Comparison of ENCODE assay signal across 8 cellular contexts in the genomic region with DNA sequence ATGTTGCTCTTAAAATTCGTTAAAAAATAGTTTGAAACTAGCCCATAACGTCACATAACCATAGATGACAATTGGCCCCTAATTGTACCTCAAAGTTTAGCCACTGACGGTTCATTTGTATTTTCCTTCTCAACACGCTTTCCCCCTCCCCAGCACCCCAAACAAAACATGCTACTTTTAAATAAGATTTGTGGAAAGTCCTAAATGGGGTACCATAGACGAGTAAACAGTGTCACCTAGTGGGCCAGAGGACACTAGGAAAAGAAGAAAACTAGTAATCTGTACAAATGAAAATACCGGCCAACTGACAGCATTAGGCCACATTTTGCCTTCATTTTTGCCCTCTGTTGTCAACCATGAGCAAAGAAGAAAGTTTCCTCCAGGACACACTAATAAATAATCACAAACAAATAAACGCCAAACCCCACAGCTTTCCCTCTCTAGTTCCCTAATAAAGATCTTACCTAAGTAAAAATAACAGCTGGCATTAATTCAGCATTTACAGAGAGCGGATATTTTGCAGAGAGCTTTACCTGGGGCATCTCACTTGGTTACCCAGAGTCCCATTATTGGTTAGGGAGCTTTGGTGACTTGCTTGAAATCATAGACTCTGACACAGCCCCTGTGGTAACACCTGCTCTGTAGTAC.
DNase-seq lines count a peak whose midpoint lies in the region; ATAC-seq and TF ChIP-seq lines count a peak whose summit lies in the region.

No MANE protein-coding gene starts in this region.

- CTCF ChIA-PET in PC-9 (lab: Charles Lee), result interaction anchor here (0.5 to 0.6 kb wide), 3 partner anchors 63 to 1648 kb away, joined by 3 to 8 read pairs (median 6); no protein-coding TSS in a partner anchor

- no peaks in the 10 kb centered on the region for H3K9me2 ChIP-seq in PC-9 (ENCODE audit: insufficient read depth)

- ATAC-seq in foreskin keratinocyte, result peak; percentile 4
- no peak for ATAC-seq in stimulated activated naive CD8-positive, alpha-beta T cell treated with anti-CD3 and anti-CD28 coated beads, Interleukin-15, Interleukin-2, amounts not matched to agents 100 U/mL and 50 U/mL, for 24 hours

- H3F3A ChIP-seq in PC-9 (ENCODE audit: insufficient read depth, low read depth), result peaks cover 19% of the 10 kb centered on the region

- no peaks in the 10 kb centered on the region for H3K79me2 ChIP-seq in PC-9 (ENCODE audit: low read depth)

- peak overlapping the region; percentile 68 for H3K27ac ChIP-seq in PC-9
- peak overlapping the region; percentile 93 for H3K27ac ChIP-seq in foreskin keratinocyte
- no peak overlapping the region for H3K27ac ChIP-seq in spleen

- no peaks in the 10 kb centered on the region for H4K20me1 ChIP-seq in PC-9 (ENCODE audit: insufficient read depth)

- H3K4me3 ChIP-seq in BE2C (ENCODE audit: low read depth, low read length), result no peak overlapping the region
- H3K4me3 ChIP-seq in Jurkat, Clone E6-1 (ENCODE audit: low read length), result no peak overlapping the region
- no peak overlapping the region for H3K4me3 ChIP-seq in PC-9
- H3K4me3 ChIP-seq in spleen, result no peak overlapping the region

- no TSS peak for BruUV-seq in PC-9 (replicated peaks; lab: Mats Ljungman, UMichigan)

- H3K4me1 ChIP-seq in BE2C (no peaks in the 10 kb centered on the region), PC-9 (replicated peaks; ENCODE audit: insufficient read depth) (peaks cover 14% of the 10 kb centered on the region), foreskin keratinocyte (peaks cover 35% of the 10 kb centered on the region), spleen (no peaks in the 10 kb centered on the region)

- no peak overlapping the region for H2AFZ ChIP-seq in PC-9

- DNase-seq in BE2C (peak; percentile 18), PC-9 (peak in 1 of 2 experiments; percentile 62), foreskin keratinocyte (peak in 1 of 2 donors; percentile 70), NCI-H1930 (lab: John Stamatoyannopoulos, UW) (no peak), spleen (no peak), NOMO-1 (lab: John Stamatoyannopoulos, UW; ENCODE audit: unreplicated experiment in 2 of 2) (no peak)
- peak; percentile 16 for DNase-seq in Jurkat, Clone E6-1 (ENCODE audit: low read depth, low spot score)
- no peak for DNase-seq in stimulated activated naive CD8-positive, alpha-beta T cell treated with anti-CD3 and anti-CD28 coated beads, Interleukin-15, Interleukin-2, amounts not matched to agents 100 U/mL and 50 U/mL, for 24 hours

- peak overlapping the region; percentile 15 for H3K4me2 ChIP-seq in PC-9

- TF ChIP-seq CTCF in BE2C (IDR thresholded peaks at IDR 0.05; ENCODE audit: low read depth, low read length) (peak; percentile 84), PC-9 (conservative IDR thresholded peaks at IDR 0.05) (peak; percentile 95), foreskin keratinocyte (conservative IDR thresholded peaks at IDR 0.05) (peak; percentile 93), spleen (IDR thresholded peaks at IDR 0.05 in 8 of 11, conservative IDR thresholded peaks at IDR 0.05 in 3 of 11) (peak in 1 of 11 experiments; percentile 7)

- intact Hi-C loops in PC-9 (cut with micrococcal nuclease; ENCODE audit: unreplicated experiment), result loop anchor here (1.0 to 10.0 kb wide), 13 partner anchors 65 to 1813 kb away; no protein-coding TSS in a partner anchor
- intact Hi-C loops in spleen (cut with DNase I; ENCODE audit: low total_unique reads), result no loop called here

- POLR2A ChIA-PET in PC-9 (lab: Charles Lee; ENCODE audit: unreplicated experiment), result interaction anchor here (0.6 kb wide), 1 partner anchor 872 kb away, joined by 5 read pairs; no protein-coding TSS in a partner anchor

- H3K9me3 ChIP-seq in BE2C, result no peaks in the 10 kb centered on the region
- H3K9me3 ChIP-seq in PC-9 (ENCODE audit: insufficient read depth, low read depth), result no peaks in the 10 kb centered on the region
- H3K9me3 ChIP-seq in spleen, result no peaks in the 10 kb centered on the region

- WGBS in spleen, 5 donors, result 44 to 62% (median 48%) methylated on average over 8 of the region's 8 CpGs

- H3K27me3 ChIP-seq in BE2C, result no peaks in the 10 kb centered on the region; the same call in 1 of the 2 replicates
- no peaks in the 10 kb centered on the region for H3K27me3 ChIP-seq in PC-9 (ENCODE audit: insufficient read depth, low read depth)
- no peaks in the 10 kb centered on the region for H3K27me3 ChIP-seq in foreskin keratinocyte
- H3K27me3 ChIP-seq in spleen (replicated peaks in 1 of 7), result peaks cover 0 to 21% (median 0%) of the 10 kb centered on the region in 7 donors

- H3K36me3 ChIP-seq in BE2C (no peaks in the 10 kb centered on the region), PC-9 (ENCODE audit: low read depth) (no peaks in the 10 kb centered on the region), spleen (no peaks in the 10 kb centered on the region)

- no peak for TF ChIP-seq POLR2A in spleen (IDR thresholded peaks at IDR 0.05)

Comparison
In these comparisons a context has a peak if more than half of its experiments do, and no peak if none do; other contexts are left out.
1. DNase-seq: peak in BE2C (single experiment) and Jurkat, Clone E6-1 (single experiment); none in stimulated activated naive CD8-positive, alpha-beta T cell treated with anti-CD3 and anti-CD28 coated beads, Interleukin-15, Interleukin-2, amounts not matched to agents 100 U/mL and 50 U/mL, for 24 hours (single experiment), NCI-H1930 (0 of 2), spleen (single experiment) and NOMO-1 (0 of 2).
2. H3K27ac ChIP-seq: peak in PC-9 (single experiment) and foreskin keratinocyte (single experiment); none in spleen (0 of 8).